Comparison of ENCODE assay signal across 2 cellular contexts in the genomic region with DNA sequence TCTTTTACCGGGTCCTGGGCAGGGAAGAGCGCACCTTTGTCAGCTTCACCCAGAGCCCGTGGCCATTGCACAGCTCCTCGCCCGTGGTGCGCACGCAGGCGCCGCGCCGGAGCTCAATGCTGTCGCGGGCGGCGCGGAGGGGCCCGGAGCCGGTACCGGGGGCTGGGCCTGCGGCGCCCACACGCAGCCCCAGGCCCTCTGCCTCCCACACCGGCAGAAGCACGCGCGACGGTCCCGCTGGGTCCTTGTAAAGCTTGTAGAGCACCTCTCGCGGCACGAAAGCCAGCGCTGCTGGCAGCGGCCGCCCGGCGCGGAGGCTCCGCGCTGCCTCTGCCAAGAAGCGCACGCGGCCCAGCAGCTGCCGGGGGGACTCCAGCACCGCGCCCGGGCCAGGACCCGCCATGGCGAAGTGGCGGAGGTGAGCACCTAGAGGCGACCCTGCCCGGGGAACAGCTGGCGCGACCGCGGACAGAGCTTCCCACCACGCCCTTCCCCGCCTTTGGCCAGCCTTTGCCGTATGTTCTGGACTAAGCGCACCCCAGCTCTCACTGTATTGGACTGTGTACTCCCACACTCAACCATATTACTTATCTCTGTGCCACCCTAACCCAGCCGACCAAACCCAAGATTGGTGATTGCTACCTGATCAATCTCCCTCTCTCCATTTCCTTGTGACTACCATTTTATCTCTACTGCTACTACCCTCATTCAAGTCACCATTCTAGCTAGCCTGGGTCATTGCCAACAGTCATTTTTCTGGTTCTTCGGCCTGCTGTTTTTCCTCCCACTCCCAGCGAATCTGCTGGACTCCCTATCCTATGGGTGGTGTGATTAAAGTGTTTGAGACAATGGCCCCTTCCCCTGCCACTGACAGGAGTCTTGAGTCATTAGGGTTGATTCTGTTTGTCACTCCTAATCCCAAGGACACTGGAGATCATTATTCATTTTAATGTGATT.
TF ChIP-seq lines count a peak whose summit lies in the region.

A gene (minus strand): TSS at position 470 of the 957 bp plus-strand sequence. CDS start 67 bp downstream, at position 403.

TF ChIP-seq in HEK293, 187 proteins besides CTCF, POLR2A, EP300 and RAD21 (continued from another document and continues in another):
- TF ChIP-seq ZNF544 (tag by site-specific recombination; IDR thresholded peaks at IDR 0.05) (no peak), YY2 (tag by site-specific recombination; IDR thresholded peaks at IDR 0.05) (peak; percentile 54; the same call in 1 of the 2 replicates), KLF10 (tag by site-specific recombination; IDR thresholded peaks at IDR 0.05) (peak; percentile 88), FEZF1 (tag by site-specific recombination; IDR thresholded peaks at IDR 0.05) (no peak), ZNF585B (tag by site-specific recombination; IDR thresholded peaks at IDR 0.05) (no peak), ZNF274 (IDR thresholded peaks at IDR 0.05; ENCODE audit: low read length) (no peak), ZNF274 (tag by site-specific recombination; IDR thresholded peaks at IDR 0.05; ENCODE audit: borderline replicate concordance) (no peak), ZNF350 (tag by site-specific recombination; IDR thresholded peaks at IDR 0.05) (no peak), ZNF184 (tag by site-specific recombination; IDR thresholded peaks at IDR 0.05) (no peak), ZNF354C (tag by site-specific recombination; IDR thresholded peaks at IDR 0.05; ENCODE audit: borderline replicate concordance, low read depth) (no peak), ZNF2 (tag by site-specific recombination; IDR thresholded peaks at IDR 0.05) (no peak; the same call in none of the 2 replicates), ZNF132 (tag by site-specific recombination; IDR thresholded peaks at IDR 0.05; ENCODE audit: borderline replicate concordance) (no peak), ZNF792 (tag by site-specific recombination; IDR thresholded peaks at IDR 0.05) (no peak), ZSCAN23 (tag by site-specific recombination; IDR thresholded peaks at IDR 0.05) (no peak), ZNF626 (tag by site-specific recombination; IDR thresholded peaks at IDR 0.05) (no peak), ZNF10 (tag by site-specific recombination; IDR thresholded peaks at IDR 0.05) (no peak), ZNF501 (tag by site-specific recombination; IDR thresholded peaks at IDR 0.05) (peak; percentile 57; the same call in 1 of the 2 replicates), KLF1 (tag by site-specific recombination; IDR thresholded peaks at IDR 0.05) (peak; percentile 87), ZNF146 (tag by site-specific recombination; IDR thresholded peaks at IDR 0.05) (no peak), ZNF660 (tag by site-specific recombination; IDR thresholded peaks at IDR 0.05) (0 out of 2 replicates have a peak, but pooled peaks have one; percentile 55), ZNF23 (tag by site-specific recombination; IDR thresholded peaks at IDR 0.05; ENCODE audit: borderline replicate concordance) (no peak), GLI2 (tag by site-specific recombination; IDR thresholded peaks at IDR 0.05; ENCODE audit: borderline replicate concordance, low read depth) (no peak), ZXDB (tag by site-specific recombination; IDR thresholded peaks at IDR 0.05) (0 out of 2 replicates have a peak, but pooled peaks have one; percentile 39), ZNF596 (tag by site-specific recombination; IDR thresholded peaks at IDR 0.05) (no peak), ZNF37A (tag by site-specific recombination; IDR thresholded peaks at IDR 0.05) (no peak), ZNF391 (tag by site-specific recombination; IDR thresholded peaks at IDR 0.05; ENCODE audit: borderline replicate concordance, low read depth) (no peak; the same call in 1 of the 2 replicates), ZFP69B (tag by site-specific recombination; IDR thresholded peaks at IDR 0.05) (no peak)
- TF ChIP-seq, protein P1, sequence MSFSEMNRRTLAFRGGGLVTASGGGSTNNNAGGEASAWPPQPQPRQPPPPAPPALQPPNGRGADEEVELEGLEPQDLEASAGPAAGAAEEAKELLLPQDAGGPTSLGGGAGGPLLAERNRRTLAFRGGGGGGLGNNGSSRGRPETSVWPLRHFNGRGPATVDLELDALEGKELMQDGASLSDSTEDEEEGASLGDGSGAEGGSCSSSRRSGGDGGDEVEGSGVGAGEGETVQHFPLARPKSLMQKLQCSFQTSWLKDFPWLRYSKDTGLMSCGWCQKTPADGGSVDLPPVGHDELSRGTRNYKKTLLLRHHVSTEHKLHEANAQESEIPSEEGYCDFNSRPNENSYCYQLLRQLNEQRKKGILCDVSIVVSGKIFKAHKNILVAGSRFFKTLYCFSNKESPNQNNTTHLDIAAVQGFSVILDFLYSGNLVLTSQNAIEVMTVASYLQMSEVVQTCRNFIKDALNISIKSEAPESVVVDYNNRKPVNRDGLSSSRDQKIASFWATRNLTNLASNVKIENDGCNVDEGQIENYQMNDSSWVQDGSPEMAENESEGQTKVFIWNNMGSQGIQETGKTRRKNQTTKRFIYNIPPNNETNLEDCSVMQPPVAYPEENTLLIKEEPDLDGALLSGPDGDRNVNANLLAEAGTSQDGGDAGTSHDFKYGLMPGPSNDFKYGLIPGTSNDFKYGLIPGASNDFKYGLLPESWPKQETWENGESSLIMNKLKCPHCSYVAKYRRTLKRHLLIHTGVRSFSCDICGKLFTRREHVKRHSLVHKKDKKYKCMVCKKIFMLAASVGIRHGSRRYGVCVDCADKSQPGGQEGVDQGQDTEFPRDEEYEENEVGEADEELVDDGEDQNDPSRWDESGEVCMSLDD (tag by site-specific recombination; IDR thresholded peaks at IDR 0.05), result no peak
- TF ChIP-seq, protein P2, sequence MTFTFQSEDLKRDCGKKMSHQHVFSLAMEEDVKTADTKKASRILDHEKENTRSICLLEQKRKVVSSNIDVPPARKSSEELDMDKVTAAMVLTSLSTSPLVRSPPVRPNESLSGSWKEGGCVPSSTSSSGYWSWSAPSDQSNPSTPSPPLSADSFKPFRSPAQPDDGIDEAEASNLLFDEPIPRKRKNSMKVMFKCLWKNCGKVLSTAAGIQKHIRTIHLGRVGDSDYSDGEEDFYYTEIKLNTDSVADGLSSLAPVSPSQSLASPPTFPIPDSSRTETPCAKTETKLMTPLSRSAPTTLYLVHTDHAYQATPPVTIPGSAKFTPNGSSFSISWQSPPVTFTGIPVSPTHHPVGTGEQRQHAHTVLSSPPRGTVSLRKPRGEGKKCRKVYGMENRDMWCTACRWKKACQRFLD (tag by site-specific recombination; IDR thresholded peaks at IDR 0.05), result no peak
- TF ChIP-seq, protein P3, sequence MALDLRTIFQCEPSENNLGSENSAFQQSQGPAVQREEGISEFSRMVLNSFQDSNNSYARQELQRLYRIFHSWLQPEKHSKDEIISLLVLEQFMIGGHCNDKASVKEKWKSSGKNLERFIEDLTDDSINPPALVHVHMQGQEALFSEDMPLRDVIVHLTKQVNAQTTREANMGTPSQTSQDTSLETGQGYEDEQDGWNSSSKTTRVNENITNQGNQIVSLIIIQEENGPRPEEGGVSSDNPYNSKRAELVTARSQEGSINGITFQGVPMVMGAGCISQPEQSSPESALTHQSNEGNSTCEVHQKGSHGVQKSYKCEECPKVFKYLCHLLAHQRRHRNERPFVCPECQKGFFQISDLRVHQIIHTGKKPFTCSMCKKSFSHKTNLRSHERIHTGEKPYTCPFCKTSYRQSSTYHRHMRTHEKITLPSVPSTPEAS (tag by site-specific recombination; IDR thresholded peaks at IDR 0.05), result no peak

TF ChIP-seq in SK-N-SH treated with all-trans-retinoic acid at 6 μM for 48 hours, 23 proteins besides CTCF, POLR2A, EP300 and RAD21 (continued from another document):
- TF ChIP-seq, protein P4, sequence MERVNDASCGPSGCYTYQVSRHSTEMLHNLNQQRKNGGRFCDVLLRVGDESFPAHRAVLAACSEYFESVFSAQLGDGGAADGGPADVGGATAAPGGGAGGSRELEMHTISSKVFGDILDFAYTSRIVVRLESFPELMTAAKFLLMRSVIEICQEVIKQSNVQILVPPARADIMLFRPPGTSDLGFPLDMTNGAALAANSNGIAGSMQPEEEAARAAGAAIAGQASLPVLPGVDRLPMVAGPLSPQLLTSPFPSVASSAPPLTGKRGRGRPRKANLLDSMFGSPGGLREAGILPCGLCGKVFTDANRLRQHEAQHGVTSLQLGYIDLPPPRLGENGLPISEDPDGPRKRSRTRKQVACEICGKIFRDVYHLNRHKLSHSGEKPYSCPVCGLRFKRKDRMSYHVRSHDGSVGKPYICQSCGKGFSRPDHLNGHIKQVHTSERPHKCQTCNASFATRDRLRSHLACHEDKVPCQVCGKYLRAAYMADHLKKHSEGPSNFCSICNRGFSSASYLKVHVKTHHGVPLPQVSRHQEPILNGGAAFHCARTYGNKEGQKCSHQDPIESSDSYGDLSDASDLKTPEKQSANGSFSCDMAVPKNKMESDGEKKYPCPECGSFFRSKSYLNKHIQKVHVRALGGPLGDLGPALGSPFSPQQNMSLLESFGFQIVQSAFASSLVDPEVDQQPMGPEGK (CRISPR knock-in tag; IDR thresholded peaks at IDR 0.05; ENCODE audit: borderline replicate concordance), result no peak
- TF ChIP-seq, protein P5, sequence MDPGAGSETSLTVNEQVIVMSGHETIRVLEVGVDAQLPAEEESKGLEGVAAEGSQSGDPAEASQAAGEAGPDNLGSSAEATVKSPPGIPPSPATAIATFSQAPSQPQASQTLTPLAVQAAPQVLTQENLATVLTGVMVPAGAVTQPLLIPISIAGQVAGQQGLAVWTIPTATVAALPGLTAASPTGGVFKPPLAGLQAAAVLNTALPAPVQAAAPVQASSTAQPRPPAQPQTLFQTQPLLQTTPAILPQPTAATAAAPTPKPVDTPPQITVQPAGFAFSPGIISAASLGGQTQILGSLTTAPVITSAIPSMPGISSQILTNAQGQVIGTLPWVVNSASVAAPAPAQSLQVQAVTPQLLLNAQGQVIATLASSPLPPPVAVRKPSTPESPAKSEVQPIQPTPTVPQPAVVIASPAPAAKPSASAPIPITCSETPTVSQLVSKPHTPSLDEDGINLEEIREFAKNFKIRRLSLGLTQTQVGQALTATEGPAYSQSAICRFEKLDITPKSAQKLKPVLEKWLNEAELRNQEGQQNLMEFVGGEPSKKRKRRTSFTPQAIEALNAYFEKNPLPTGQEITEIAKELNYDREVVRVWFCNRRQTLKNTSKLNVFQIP (CRISPR knock-in tag; IDR thresholded peaks at IDR 0.05; ENCODE audit: borderline replicate concordance, low read depth), result no peak
- TF ChIP-seq, protein P6, sequence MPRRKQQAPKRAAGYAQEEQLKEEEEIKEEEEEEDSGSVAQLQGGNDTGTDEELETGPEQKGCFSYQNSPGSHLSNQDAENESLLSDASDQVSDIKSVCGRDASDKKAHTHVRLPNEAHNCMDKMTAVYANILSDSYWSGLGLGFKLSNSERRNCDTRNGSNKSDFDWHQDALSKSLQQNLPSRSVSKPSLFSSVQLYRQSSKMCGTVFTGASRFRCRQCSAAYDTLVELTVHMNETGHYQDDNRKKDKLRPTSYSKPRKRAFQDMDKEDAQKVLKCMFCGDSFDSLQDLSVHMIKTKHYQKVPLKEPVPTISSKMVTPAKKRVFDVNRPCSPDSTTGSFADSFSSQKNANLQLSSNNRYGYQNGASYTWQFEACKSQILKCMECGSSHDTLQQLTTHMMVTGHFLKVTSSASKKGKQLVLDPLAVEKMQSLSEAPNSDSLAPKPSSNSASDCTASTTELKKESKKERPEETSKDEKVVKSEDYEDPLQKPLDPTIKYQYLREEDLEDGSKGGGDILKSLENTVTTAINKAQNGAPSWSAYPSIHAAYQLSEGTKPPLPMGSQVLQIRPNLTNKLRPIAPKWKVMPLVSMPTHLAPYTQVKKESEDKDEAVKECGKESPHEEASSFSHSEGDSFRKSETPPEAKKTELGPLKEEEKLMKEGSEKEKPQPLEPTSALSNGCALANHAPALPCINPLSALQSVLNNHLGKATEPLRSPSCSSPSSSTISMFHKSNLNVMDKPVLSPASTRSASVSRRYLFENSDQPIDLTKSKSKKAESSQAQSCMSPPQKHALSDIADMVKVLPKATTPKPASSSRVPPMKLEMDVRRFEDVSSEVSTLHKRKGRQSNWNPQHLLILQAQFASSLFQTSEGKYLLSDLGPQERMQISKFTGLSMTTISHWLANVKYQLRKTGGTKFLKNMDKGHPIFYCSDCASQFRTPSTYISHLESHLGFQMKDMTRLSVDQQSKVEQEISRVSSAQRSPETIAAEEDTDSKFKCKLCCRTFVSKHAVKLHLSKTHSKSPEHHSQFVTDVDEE (CRISPR knock-in tag; IDR thresholded peaks at IDR 0.05), result no peak
- TF ChIP-seq ESRRG (CRISPR knock-in tag; IDR thresholded peaks at IDR 0.05), result no peak
- TF ChIP-seq PPARA (CRISPR knock-in tag; IDR thresholded peaks at IDR 0.05; ENCODE audit: borderline replicate concordance), result no peak
